In genomic region chr3:49802719-49803463, GRCh38 we compare ENCODE assay signal across 8 cellular contexts. TPM values are rescaled to one million over a fixed set of nuclear protein-coding genes. Genes with fewer than 3 reads are reported as not detected.
DNase-seq lines count a peak whose midpoint lies in the region; ATAC-seq lines count a peak whose summit lies in the region.

Gene INKA1 (plus strand): TSS chr3:49803261. CDS start chr3:49803393, 132 bp downstream.

- H3K4me1 ChIP-seq in CD8-positive, alpha-beta memory T cell (ENCODE audit: insufficient read depth, low read length), result peaks cover 35% of the 10 kb centered on the region
- H3K4me1 ChIP-seq in mononuclear cell (ENCODE audit: insufficient read depth, low read length), result peaks cover 50% of the 10 kb centered on the region

- no peaks in the 10 kb centered on the region for H3K36me3 ChIP-seq in CD8-positive, alpha-beta memory T cell (ENCODE audit: insufficient read depth, low read length)

- peak within 1 kb of the TSS; percentile 86 for H3K27ac ChIP-seq in CD8-positive, alpha-beta memory T cell (ENCODE audit: low read depth, low read length)

- POLR2A ChIA-PET in CD8-positive, alpha-beta memory T cell (lab: Charles Lee), result interaction anchor here (0.6 to 2.6 kb wide), 17 partner anchors 9 to 489 kb away, joined by 3 to 41 read pairs (median 3); partner anchors contain the start of genes AMIGO3, IFRD2, IP6K1 and MON1A

- peak within 1 kb of the TSS; percentile 86 to 95 (median 91) for H3K4me3 Mint-ChIP-seq in CD8-positive, alpha-beta memory T cell

- CTCF ChIA-PET in CD8-positive, alpha-beta memory T cell (lab: Charles Lee), result interaction anchor here (0.8 to 12.4 kb wide), 18 partner anchors 10 to 286 kb away, joined by 3 to 246 read pairs (median 6); partner anchors contain the start of genes IP6K1, RBM5 and UBA7

- peaks cover 0 to 9% (median 0%) of the 10 kb centered on the region in 3 donors for H3K36me3 Mint-ChIP-seq in CD8-positive, alpha-beta memory T cell

- peaks cover 0 to 6% of the 10 kb centered on the region in 2 donors for H3K27me3 Mint-ChIP-seq in CD8-positive, alpha-beta memory T cell

- no peaks in the 10 kb centered on the region for H3K27me3 ChIP-seq in CD8-positive, alpha-beta memory T cell (ENCODE audit: insufficient read depth, low read length, poor library complexity, severe bottlenecking)
- H3K27me3 ChIP-seq in mononuclear cell (ENCODE audit: insufficient read depth, low read length), result no peaks in the 10 kb centered on the region

- peaks cover 24 to 51% (median 33%) of the 10 kb centered on the region in 3 donors for H3K4me1 Mint-ChIP-seq in CD8-positive, alpha-beta memory T cell

- H3K9me3 ChIP-seq in CD8-positive, alpha-beta memory T cell (ENCODE audit: low read length), result no peaks in the 10 kb centered on the region
- H3K9me3 ChIP-seq in mononuclear cell (ENCODE audit: low read depth, low read length), result no peaks in the 10 kb centered on the region

- peak; percentile 66 for ATAC-seq in GM19395 (IDR thresholded peaks at IDR 0.05; ENCODE audit: unreplicated experiment)
- peak; percentile 30 for ATAC-seq in HG03575 (IDR thresholded peaks at IDR 0.05; ENCODE audit: extremely low read depth, insufficient number of reproducible peaks, low FRiP score, unreplicated experiment)

- peak; percentile 83 to 92 (median 83) for DNase-seq in CD8-positive, alpha-beta memory T cell
- DNase-seq in NOMO-1 treated with dmso at 0.1 percent for 144 hours (lab: John Stamatoyannopoulos, UW; ENCODE audit: unreplicated experiment) (peak; percentile 86), epidermal melanocyte (ENCODE audit: insufficient read length, low spot score) (peak; percentile 88)
- DNase-seq in activated CD8-positive, alpha-beta memory T cell treated with anti-CD3 and anti-CD28 coated beads, Interleukin-2, amount 50 U/mL, for 48 hours, result peak; percentile 93
- DNase-seq in stimulated activated CD8-positive, alpha-beta memory T cell treated with anti-CD3 and anti-CD28 coated beads, Interleukin-2, amount 100 ng/mL, for 48 hours (ENCODE audit: low read depth in 2 of 2), result peak; percentile 83

- peak within 1 kb of the TSS; percentile 91 for H3K4me3 ChIP-seq in CD8-positive, alpha-beta memory T cell (ENCODE audit: low read length)
- H3K4me3 ChIP-seq in mononuclear cell (ENCODE audit: low read length), result peak within 1 kb of the TSS; percentile 88

- H3K27ac Mint-ChIP-seq in CD8-positive, alpha-beta memory T cell, result peak within 1 kb of the TSS; percentile 81 to 97 (median 93)

- peaks cover 0 to 2% (median 0%) of the 10 kb centered on the region in 5 donors for H3K9me3 Mint-ChIP-seq in CD8-positive, alpha-beta memory T cell

RNA-seq across cellular contexts. Expression of gene INKA1, which starts in this region (rescaled TPM):
- 1 to 10 TPM; 1.1 to 1.7 TPM for total RNA-seq in CD8-positive, alpha-beta memory T cell
- 1.1 TPM for polyA plus RNA-seq in CD8-positive, alpha-beta memory T cell
- total RNA-seq in mononuclear cell, result 1.5 TPM

Comparison
In these comparisons a context has a peak if more than half of its experiments do, and no peak if none do; other contexts are left out.
1. Peak in every context shown above with its lines: DNase-seq, ATAC-seq, H3K4me3 ChIP-seq and H3K27ac ChIP-seq.